Comparison of ENCODE assay signal across 22 cellular contexts in the genomic region with DNA sequence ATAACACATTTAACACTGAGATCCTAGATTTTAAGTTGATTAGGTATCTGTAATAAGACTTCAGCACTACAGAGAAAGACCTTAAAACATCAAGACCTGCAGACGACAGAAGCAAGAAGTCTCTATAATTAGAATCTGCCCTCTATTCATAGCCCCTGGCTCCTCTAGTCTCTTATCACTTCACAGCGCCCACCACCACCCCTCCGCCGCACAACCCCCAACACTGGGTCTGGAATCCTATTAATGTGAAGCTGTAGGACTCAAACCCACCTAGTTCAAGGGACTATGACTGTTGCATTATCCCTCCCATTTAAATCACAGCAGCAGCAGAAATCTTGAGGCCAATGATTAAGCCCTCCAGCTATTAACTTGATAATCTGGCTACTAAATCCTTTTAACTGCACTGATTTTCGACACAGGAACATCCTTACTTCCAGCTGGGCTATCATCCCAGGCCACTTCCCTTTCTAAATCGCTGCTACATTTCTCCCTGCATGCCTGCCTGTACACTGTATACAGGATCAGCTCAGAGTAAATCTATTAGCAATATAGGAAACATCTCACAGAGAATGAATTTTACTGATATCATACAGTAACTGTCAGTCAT.
"Had no signal": no experiment of that assay in that cellular context is flagged by ENCODE, and none has a peak within 500 bp of the region (broad histone marks: within the 10 kb centered on the region; RNA-seq: fewer than 3 reads in every experiment).

No MANE protein-coding gene starts in this region.

- H3K27me3 Mint-ChIP-seq: activated naive CD8-positive, alpha-beta T cell treated with anti-CD3 and anti-CD28 coated beads for 36 hours had no signal

- H3K4me1 ChIP-seq: adrenal gland, ascending aorta, gastroesophageal sphincter, testis had no signal

- ATAC-seq: gastroesophageal sphincter; left cardiac atrium; naive thymus-derived CD4-positive, alpha-beta T cell; right cardiac atrium had no signal

- H3K27ac ChIP-seq: adrenal gland, ascending aorta, gastroesophageal sphincter, hepatocyte, testis, transverse colon had no signal

- H2AFZ ChIP-seq: hepatocyte had no signal

- H3K4me3 Mint-ChIP-seq: activated naive CD4-positive, alpha-beta T cell treated with anti-CD3 and anti-CD28 coated beads for 36 hours; activated naive CD8-positive, alpha-beta T cell treated with anti-CD3 and anti-CD28 coated beads for 36 hours; brain; naive thymus-derived CD4-positive, alpha-beta T cell; T-helper 2 cell treated with Interferon-gamma antibody and Interleukin-4, amounts not matched to agents 5 μg/mL and 100 μg/mL, for 36 hours had no signal

- H3K4me2 ChIP-seq: hepatocyte had no signal

- H3K36me3 Mint-ChIP-seq: activated naive CD8-positive, alpha-beta T cell treated with anti-CD3 and anti-CD28 coated beads for 36 hours; brain; naive thymus-derived CD4-positive, alpha-beta T cell had no signal

- H3K36me3 ChIP-seq: adrenal gland, ascending aorta, gastroesophageal sphincter, transverse colon had no signal

- H3K9me3 ChIP-seq: testis had no signal

- DNase-seq: activated CD4-positive, alpha-beta T cell treated with anti-CD3 and anti-CD28 coated beads for 4 hours; activated CD4-positive, alpha-beta T cell treated with anti-CD3 and anti-CD28 coated beads, Interleukin-2, amount 50 U/mL, for 4 hours; activated effector memory CD4-positive, alpha-beta T cell treated with Interleukin-2 at 50 U/mL for 16 hours; activated naive CD4-positive, alpha-beta T cell treated with anti-CD3 and anti-CD28 coated beads for 36 hours; activated naive CD8-positive, alpha-beta T cell treated with anti-CD3 and anti-CD28 coated beads for 36 hours; adrenal gland; caudate nucleus; left cardiac atrium; midbrain; naive thymus-derived CD4-positive, alpha-beta T cell; posterior cingulate gyrus; right cardiac atrium; stimulated activated CD4-positive, alpha-beta T cell treated with anti-CD3 and anti-CD28 coated beads, Interleukin-15, amount 100 ng/mL, for 24 hours; stimulated activated CD4-positive, alpha-beta T cell treated with anti-CD3 and anti-CD28 coated beads, Interleukin-2, amount 100 ng/mL, for 24 hours; stimulated activated naive CD4-positive, alpha-beta T cell; testis; transverse colon had no signal

- H3K4me1 Mint-ChIP-seq: activated naive CD8-positive, alpha-beta T cell treated with anti-CD3 and anti-CD28 coated beads for 36 hours; naive thymus-derived CD4-positive, alpha-beta T cell had no signal

- H3K27ac Mint-ChIP-seq: activated naive CD4-positive, alpha-beta T cell treated with anti-CD3 and anti-CD28 coated beads for 36 hours; activated naive CD8-positive, alpha-beta T cell treated with anti-CD3 and anti-CD28 coated beads for 36 hours; naive thymus-derived CD4-positive, alpha-beta T cell; T-helper 2 cell treated with Interferon-gamma antibody and Interleukin-4, amounts not matched to agents 5 μg/mL and 100 μg/mL, for 36 hours had no signal

- H3K4me3 ChIP-seq: adrenal gland, ascending aorta, gastroesophageal sphincter, hepatocyte, testis, transverse colon had no signal

- H3K27me3 ChIP-seq: adrenal gland, ascending aorta, gastroesophageal sphincter, hepatocyte, testis, transverse colon had no signal
